Comparison of ENCODE assay signal across 9 cellular contexts in the genomic region with DNA sequence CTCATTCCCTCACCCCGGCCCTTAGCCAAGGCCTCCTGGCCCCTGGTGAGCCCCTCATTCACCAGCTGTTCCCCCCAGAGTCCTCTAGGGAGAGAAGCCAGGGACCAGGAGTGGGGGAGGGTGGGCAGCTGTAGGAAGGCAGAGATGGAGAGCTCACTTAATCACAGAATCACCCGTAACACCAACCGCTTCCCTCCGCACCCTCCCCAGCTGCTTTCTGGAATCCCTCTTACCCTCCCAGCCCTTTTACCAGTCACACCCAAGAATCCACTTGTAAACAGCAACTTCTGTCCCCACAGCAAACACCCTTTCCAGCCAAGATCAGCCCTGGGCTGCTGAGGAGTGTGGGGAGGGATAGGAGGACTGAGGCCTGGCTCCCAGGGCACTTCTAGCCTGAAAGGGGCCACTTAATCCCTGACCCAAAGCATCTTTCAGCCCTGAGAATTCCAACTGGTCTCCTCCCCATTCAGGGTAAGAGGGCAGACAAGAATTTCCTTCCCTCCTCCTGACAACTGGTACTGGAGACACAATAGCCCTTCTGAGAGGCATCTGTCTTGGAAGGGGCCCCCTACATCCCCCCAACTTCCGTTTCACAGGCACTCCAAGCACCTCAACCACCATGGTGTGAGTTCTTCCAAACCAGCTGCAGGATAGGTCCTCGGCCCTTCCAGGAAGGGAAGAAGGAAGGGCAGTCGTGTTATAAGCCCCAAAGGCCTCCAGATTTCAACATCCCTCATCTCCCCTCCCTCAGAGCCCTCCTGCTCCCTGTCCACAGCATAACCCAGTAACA. TPM values are rescaled to one million over a fixed set of nuclear protein-coding genes. Genes with fewer than 3 reads are reported as not detected.
DNase-seq lines count a peak whose midpoint lies in the region; ATAC-seq and TF ChIP-seq lines count a peak whose summit lies in the region.
"Had no signal": no experiment of that assay in that cellular context is flagged by ENCODE, and none has a peak within 500 bp of the region (broad histone marks: within the 10 kb centered on the region; RNA-seq: fewer than 3 reads in every experiment).

No MANE protein-coding gene starts in this region.

- H3K27ac ChIP-seq in cardiac muscle cell (peak overlapping the region; percentile 84), ovary (peak overlapping the region; percentile 41 to 56)

- DNase-seq in Right ventricle myocardium inferior (ENCODE audit: missing footprints): peak; percentile 81
- DNase-seq in cardiac septum (ENCODE audit: low spot score): no peak
- DNase-seq in cardiac muscle cell (ENCODE audit: low read depth in 1 of 2, low spot score in 1 of 2): peak in 1 of 2 donors; percentile 42
- peak in 3 of 5 donors; percentile 43 to 64 (median 61) for DNase-seq in ovary
- no peak for DNase-seq in occipital lobe (lab: John Stamatoyannopoulos, UW)
- DNase-seq in activated CD4-positive, CD25-positive, alpha-beta regulatory T cell treated with anti-CD3 and anti-CD28 coated beads, Interleukin-2, amount 50 U/mL, for 72 hours: no peak
- no peak for DNase-seq in stimulated activated CD4-positive, alpha-beta T cell treated with anti-CD3 and anti-CD28 coated beads, Interleukin-12 subunit alpha, Interleukin-12 subunit beta, amount 100 ng/mL, for 4 hours
- no peak for DNase-seq in EL
- DNase-seq: NCI-H2081 had no signal

- no peak for TF ChIP-seq CTCF in cardiac muscle cell (IDR thresholded peaks at IDR 0.05; ENCODE audit: low read depth, low read length)
- no peak for TF ChIP-seq CTCF in ovary (IDR thresholded peaks at IDR 0.05)

- intact Hi-C loops in Right ventricle myocardium inferior (cut with DNase I): loop anchor here (2.0 kb wide), 1 partner anchor 17 kb away; no protein-coding TSS in a partner anchor
- intact Hi-C loops in cardiac septum (cut with DNase I): loop anchor here (2.0 kb wide), 1 partner anchor 17 kb away; no protein-coding TSS in a partner anchor
- intact Hi-C loops in ovary (cut with DNase I): no loop called here

- TF ChIP-seq POLR2A in ovary (IDR thresholded peaks at IDR 0.05): peak; percentile 16

- H3K9me3 ChIP-seq in cardiac muscle cell (ENCODE audit: low read depth): no peaks in the 10 kb centered on the region
- H3K9me3 ChIP-seq in ovary: no peaks in the 10 kb centered on the region

- H3K36me3 ChIP-seq in cardiac muscle cell (peaks cover under 1% of the 10 kb centered on the region), ovary (no peaks in the 10 kb centered on the region)

- H3K4me1 ChIP-seq in cardiac muscle cell (ENCODE audit: low read depth): peaks cover 31% of the 10 kb centered on the region
- H3K4me1 ChIP-seq in ovary (ENCODE audit: insufficient read depth): peaks cover 18% of the 10 kb centered on the region

- TF ChIP-seq EP300 in ovary (IDR thresholded peaks at IDR 0.05): no peak

- H3K4me3 ChIP-seq in cardiac muscle cell (no peak overlapping the region), ovary (no peak overlapping the region)

- peak; percentile 79 for ATAC-seq in Right ventricle myocardium inferior

- no peaks in the 10 kb centered on the region for H3K27me3 ChIP-seq in cardiac muscle cell
- H3K27me3 ChIP-seq in ovary: no peaks in the 10 kb centered on the region

- 22 to 28% (median 23%) methylated on average over 7 of the region's 7 CpGs for WGBS in ovary, 3 donors

RNA-seq across cellular contexts. Expression of gene NCKAP5L, which starts 18.6 kb away (rescaled TPM):
- total RNA-seq in Right ventricle myocardium inferior (32.7 TPM), cardiac septum (26.5 TPM), cardiac muscle cell (47.2 and 61.1 TPM in 2 replicates), ovary (10 to 100 TPM; 12.0 to 27.3 (median 22.8) TPM), occipital lobe (10.3 TPM)
- polyA plus RNA-seq in cardiac muscle cell (32.0 and 38.5 TPM in 2 replicates), ovary (10 to 100 TPM in 1 of 2 donors, 1 to 10 TPM in 1; 2.5 to 13.8 TPM)

RNA-seq across cellular contexts. Expression of gene BCDIN3D, which starts 33.3 kb away (rescaled TPM):
- 2.6 TPM for total RNA-seq in Right ventricle myocardium inferior
- total RNA-seq in cardiac septum: 2.6 TPM
- total RNA-seq in cardiac muscle cell: 5.9 and 7.1 TPM in 2 replicates
- 6.4 and 8.9 TPM in 2 replicates for polyA plus RNA-seq in cardiac muscle cell
- 1 to 10 TPM; 2.8 to 5.9 (median 4.7) TPM for total RNA-seq in ovary
- 1 to 10 TPM; 3.5 to 4.3 TPM for polyA plus RNA-seq in ovary
- 7.2 TPM for total RNA-seq in occipital lobe

Comparison
In these comparisons a context has a peak if more than half of its experiments do, and no peak if none do; other contexts are left out.
1. DNase-seq: peak in Right ventricle myocardium inferior (single experiment) and ovary (3 of 5); none in cardiac septum (single experiment), occipital lobe (single experiment), activated CD4-positive, CD25-positive, alpha-beta regulatory T cell treated with anti-CD3 and anti-CD28 coated beads, Interleukin-2, amount 50 U/mL, for 72 hours (single experiment), stimulated activated CD4-positive, alpha-beta T cell treated with anti-CD3 and anti-CD28 coated beads, Interleukin-12 subunit alpha, Interleukin-12 subunit beta, amount 100 ng/mL, for 4 hours (single experiment) and EL (single experiment).
2. intact Hi-C loops: an anchor here in Right ventricle myocardium inferior (2.0 kb wide) and cardiac septum (2.0 kb wide); none called in ovary.